In the genomic region with DNA sequence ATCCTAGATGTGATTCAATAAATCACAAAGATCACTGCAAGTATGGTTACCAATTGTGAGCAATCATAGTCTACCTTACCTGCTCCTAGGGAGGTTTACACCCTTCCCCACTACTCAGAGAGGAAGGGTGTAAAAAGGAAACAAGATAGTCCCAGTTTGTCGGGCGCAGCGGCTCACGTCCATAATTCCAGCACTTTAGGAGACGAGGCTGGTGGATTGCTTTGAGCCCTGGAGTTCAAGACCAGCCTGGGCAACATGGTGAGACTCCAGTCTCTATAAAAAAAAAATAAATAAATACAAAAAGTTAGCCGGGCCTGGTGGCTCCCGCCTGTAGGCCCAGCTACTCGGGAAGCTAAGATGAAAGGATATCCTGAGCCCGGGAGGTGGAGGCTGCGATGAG, we compare ENCODE assay signal across 1 cellular context.
TF ChIP-seq lines count a peak whose summit lies in the region.

No MANE protein-coding gene starts in this region.

TF ChIP-seq in K562, 482 proteins besides CTCF, POLR2A, EP300 and RAD21:
- TF ChIP-seq, protein P1, sequence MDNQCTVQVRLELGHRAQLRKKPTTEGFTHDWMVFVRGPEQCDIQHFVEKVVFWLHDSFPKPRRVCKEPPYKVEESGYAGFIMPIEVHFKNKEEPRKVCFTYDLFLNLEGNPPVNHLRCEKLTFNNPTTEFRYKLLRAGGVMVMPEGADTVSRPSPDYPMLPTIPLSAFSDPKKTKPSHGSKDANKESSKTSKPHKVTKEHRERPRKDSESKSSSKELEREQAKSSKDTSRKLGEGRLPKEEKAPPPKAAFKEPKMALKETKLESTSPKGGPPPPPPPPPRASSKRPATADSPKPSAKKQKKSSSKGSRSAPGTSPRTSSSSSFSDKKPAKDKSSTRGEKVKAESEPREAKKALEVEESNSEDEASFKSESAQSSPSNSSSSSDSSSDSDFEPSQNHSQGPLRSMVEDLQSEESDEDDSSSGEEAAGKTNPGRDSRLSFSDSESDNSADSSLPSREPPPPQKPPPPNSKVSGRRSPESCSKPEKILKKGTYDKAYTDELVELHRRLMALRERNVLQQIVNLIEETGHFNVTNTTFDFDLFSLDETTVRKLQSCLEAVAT (IDR thresholded peaks at IDR 0.05): peak in 1 of 2 experiments; percentile 65; a peak in 2 of 4 replicates
- TF ChIP-seq ESRRB (CRISPR knock-in tag; IDR thresholded peaks at IDR 0.05; ENCODE audit: borderline replicate concordance): no peak
